7 cellular contexts compared by ENCODE assay signal in the genomic region with DNA sequence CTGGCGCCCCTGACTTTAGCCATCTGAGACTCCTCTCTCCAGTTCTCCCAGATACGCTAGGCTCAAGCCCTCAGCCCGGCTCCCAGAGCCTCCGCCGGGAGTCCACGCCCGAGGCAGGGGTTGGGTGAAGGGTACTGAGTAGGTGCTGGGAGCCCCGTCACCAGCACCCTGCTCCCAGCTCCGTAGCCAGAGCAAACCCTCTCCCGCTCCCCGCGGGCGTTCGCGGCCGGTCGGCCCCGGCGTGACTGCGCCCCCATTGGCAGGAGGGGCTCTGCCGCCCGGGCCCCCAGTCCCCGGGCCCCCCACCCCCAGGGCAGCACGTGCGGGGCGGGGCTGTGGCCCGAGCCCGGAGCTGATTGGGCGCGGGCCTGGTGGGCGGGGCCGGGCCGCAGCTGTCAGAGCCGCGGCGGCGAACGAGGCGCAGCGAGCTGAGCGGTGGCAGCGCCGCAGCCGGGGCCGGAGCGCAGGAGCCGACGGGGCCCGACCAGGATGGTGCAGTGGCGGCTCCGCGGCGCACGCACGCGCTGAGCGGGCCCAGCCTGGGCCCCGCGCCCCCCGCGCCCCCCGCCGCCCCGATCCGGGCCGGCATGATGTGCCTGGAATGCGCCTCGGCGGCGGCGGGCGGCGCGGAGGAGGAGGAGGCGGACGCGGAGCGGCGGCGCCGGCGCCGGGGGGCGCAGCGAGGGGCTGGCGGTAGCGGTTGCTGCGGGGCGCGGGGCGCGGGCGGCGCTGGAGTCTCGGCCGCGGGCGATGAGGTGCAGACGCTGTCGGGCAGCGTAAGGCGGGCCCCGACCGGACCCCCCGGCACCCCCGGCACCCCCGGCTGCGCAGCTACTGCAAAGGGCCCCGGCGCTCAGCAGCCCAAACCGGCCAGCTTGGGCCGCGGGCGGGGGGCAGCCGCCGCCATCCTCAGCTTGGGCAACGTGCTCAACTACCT. TPM values are rescaled to one million over a fixed set of nuclear protein-coding genes. Genes with fewer than 3 reads are reported as not detected.
DNase-seq lines count a peak whose midpoint lies in the region; ATAC-seq, FAIRE-seq and TF ChIP-seq lines count a peak whose summit lies in the region.

A gene with protein sequence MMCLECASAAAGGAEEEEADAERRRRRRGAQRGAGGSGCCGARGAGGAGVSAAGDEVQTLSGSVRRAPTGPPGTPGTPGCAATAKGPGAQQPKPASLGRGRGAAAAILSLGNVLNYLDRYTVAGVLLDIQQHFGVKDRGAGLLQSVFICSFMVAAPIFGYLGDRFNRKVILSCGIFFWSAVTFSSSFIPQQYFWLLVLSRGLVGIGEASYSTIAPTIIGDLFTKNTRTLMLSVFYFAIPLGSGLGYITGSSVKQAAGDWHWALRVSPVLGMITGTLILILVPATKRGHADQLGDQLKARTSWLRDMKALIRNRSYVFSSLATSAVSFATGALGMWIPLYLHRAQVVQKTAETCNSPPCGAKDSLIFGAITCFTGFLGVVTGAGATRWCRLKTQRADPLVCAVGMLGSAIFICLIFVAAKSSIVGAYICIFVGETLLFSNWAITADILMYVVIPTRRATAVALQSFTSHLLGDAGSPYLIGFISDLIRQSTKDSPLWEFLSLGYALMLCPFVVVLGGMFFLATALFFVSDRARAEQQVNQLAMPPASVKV (plus strand): TSS at position 421 of the 937 bp plus-strand sequence. CDS start 167 bp downstream, at position 588.

- no peaks in the 10 kb centered on the region for H3K9me3 ChIP-seq in Karpas-422 (ENCODE audit: low read length)
- no peaks in the 10 kb centered on the region for H3K9me3 ChIP-seq in K562 (replicated peaks; ENCODE audit: control insufficient read depth, insufficient read depth, low read depth, low read length)
- no peaks in the 10 kb centered on the region for H3K9me3 ChIP-seq in iPS DF 6.9 (ENCODE audit: control insufficient read depth, insufficient read depth, low read length)

- intact Hi-C loops in K562 (cut with micrococcal nuclease), result no loop called here

- ATAC-seq in GM18907 (IDR thresholded peaks at IDR 0.05; ENCODE audit: unreplicated experiment) (peak; percentile 61), K562 (peak; percentile 99), HG03097 (IDR thresholded peaks at IDR 0.05; ENCODE audit: low FRiP score, unreplicated experiment) (no peak)

- H3K4me3 ChIP-seq in Karpas-422 (ENCODE audit: low read length) (no peak within 1 kb of the TSS), K562 (no peak within 1 kb of the TSS), iPS DF 6.9 (ENCODE audit: low read length) (peak within 1 kb of the TSS; percentile 35; the same call in 1 of the 2 replicates)

- H3K9me2 ChIP-seq in Karpas-422 (replicated peaks; ENCODE audit: insufficient read depth, low read length), result no peaks in the 10 kb centered on the region

- H4K20me1 ChIP-seq in Karpas-422 (ENCODE audit: insufficient read depth, low read depth, low read length) (no peaks in the 10 kb centered on the region; the same call in 1 of the 2 replicates), K562 (replicated peaks; ENCODE audit: control insufficient read depth, insufficient read depth, low read length) (0 out of 2 replicates have a peak, but pooled peaks cover 7% of the 10 kb centered on the region)

- in situ Hi-C loops in K562 (cut with MboI), result no loop called here

- no peaks in the 10 kb centered on the region for H3K79me2 ChIP-seq in Karpas-422 (ENCODE audit: low read length)
- no peaks in the 10 kb centered on the region for H3K79me2 ChIP-seq in K562 (ENCODE audit: control insufficient read depth, insufficient read depth, low read length)

- TF ChIP-seq EP300 in K562 (IDR thresholded peaks at IDR 0.05; ENCODE audit: low read length), result no peak

- no peaks in the 10 kb centered on the region for H3K36me3 ChIP-seq in Karpas-422 (ENCODE audit: insufficient read depth, low read length)
- no peaks in the 10 kb centered on the region for H3K36me3 ChIP-seq in K562 (ENCODE audit: control insufficient read depth, insufficient read depth, low read length)
- H3K36me3 ChIP-seq in iPS DF 6.9 (ENCODE audit: control insufficient read depth, insufficient read depth, low read length), result no peaks in the 10 kb centered on the region

- H3K27ac ChIP-seq in Karpas-422 (ENCODE audit: low read length), result no peak within 1 kb of the TSS
- no peak within 1 kb of the TSS for H3K27ac ChIP-seq in K562 (ENCODE audit: extremely low read depth, low read depth, low read length)
- H3K27ac ChIP-seq in iPS DF 6.9 (ENCODE audit: low read length), result no peak within 1 kb of the TSS

- H3K4me2 ChIP-seq in Karpas-422 (ENCODE audit: low read depth, low read length, poor library complexity, severe bottlenecking) (peak within 1 kb of the TSS; percentile 42), K562 (ENCODE audit: insufficient read depth, low read length) (no peak within 1 kb of the TSS)

- BruUV-seq in K562 (replicated peaks; lab: Mats Ljungman, UMichigan), result no TSS peak

- no peak within 1 kb of the TSS for H3K9ac ChIP-seq in Karpas-422 (ENCODE audit: low read length)
- no peak within 1 kb of the TSS for H3K9ac ChIP-seq in K562 (ENCODE audit: insufficient read depth in 1 of 2, low read depth in 2 of 2, low read length in 2 of 2)

- DNase-seq in Karpas-422 (peak; percentile 87), T-helper 22 cell (ENCODE audit: low read depth) (peak; percentile 34), K562 (ENCODE audit: extremely low read depth in 1 of 4, low spot score in 3 of 4) (peak; percentile 59 to 94 (median 90)), iPS DF 6.9 (ENCODE audit: low read depth, low spot score) (no peak), renal cortical epithelial cell (ENCODE audit: low read depth) (peak; percentile 44)

- no peak for TF ChIP-seq CTCF in K562 (IDR thresholded peaks at IDR 0.05 in 2 of 3, conservative IDR thresholded peaks at IDR 0.05 in 1 of 3; ENCODE audit: insufficient read depth in 2 of 3, low read depth in 1 of 3, low read length in 3 of 3)

- TF ChIP-seq RAD21 in K562 (CRISPR knock-in tag; conservative IDR thresholded peaks at IDR 0.05 in 1 of 2, IDR thresholded peaks at IDR 0.05 in 1 of 2), result no peak

- WGBS in K562 (ENCODE audit: insufficient coverage, low coverage, missing lambda C conversion rate), result 4% methylated on average over 11 of the region's 117 CpGs
- WGBS in iPS DF 6.9 (ENCODE audit: insufficient coverage, insufficient read length), result no CpG with 5 or more reads among the region's 117 CpGs

- TF ChIP-seq POLR2A in K562 (conservative IDR thresholded peaks at IDR 0.05), result no peak

- POLR2A ChIA-PET in K562 (lab: Yijun Ruan, JAX), result no interaction called here

- FAIRE-seq in K562 (lab: Jason Lieb, UNC), result no peak

- H2AFZ ChIP-seq in Karpas-422 (ENCODE audit: low read length) (no peak within 1 kb of the TSS), K562 (ENCODE audit: low read depth, low read length) (no peak within 1 kb of the TSS)

- H3K9me1 ChIP-seq in K562 (ENCODE audit: control insufficient read depth, insufficient read depth, low read length), result no peaks in the 10 kb centered on the region

- H3K4me1 ChIP-seq in Karpas-422 (ENCODE audit: low read length) (peaks cover 17% of the 10 kb centered on the region), K562 (replicated peaks in 1 of 2; ENCODE audit: control insufficient read depth in 2 of 2, insufficient read depth in 2 of 2, low read length in 2 of 2) (peaks cover 0 to 18% of the 10 kb centered on the region in 2 experiments; a peak in 2 of 5 replicates), iPS DF 6.9 (ENCODE audit: control insufficient read depth, insufficient read depth, low read length) (peaks cover 2% of the 10 kb centered on the region)

- CTCF ChIA-PET in K562 (lab: Yijun Ruan, JAX; ENCODE audit: low intra/inter-chr PET ratio), result no interaction called here

- no peaks in the 10 kb centered on the region for H3K27me3 ChIP-seq in Karpas-422 (ENCODE audit: low read length)
- peaks cover 0 to 59% of the 10 kb centered on the region in 2 experiments; a peak in 3 of 5 replicates for H3K27me3 ChIP-seq in K562 (ENCODE audit: control insufficient read depth in 2 of 2, insufficient read depth in 2 of 2, low read length in 2 of 2)
- peaks cover 21% of the 10 kb centered on the region for H3K27me3 ChIP-seq in iPS DF 6.9 (ENCODE audit: control insufficient read depth, insufficient read depth, low read length)

TF ChIP-seq in K562, 482 proteins besides CTCF, POLR2A, EP300 and RAD21 (continues in another document):
- TF ChIP-seq, protein P1, sequence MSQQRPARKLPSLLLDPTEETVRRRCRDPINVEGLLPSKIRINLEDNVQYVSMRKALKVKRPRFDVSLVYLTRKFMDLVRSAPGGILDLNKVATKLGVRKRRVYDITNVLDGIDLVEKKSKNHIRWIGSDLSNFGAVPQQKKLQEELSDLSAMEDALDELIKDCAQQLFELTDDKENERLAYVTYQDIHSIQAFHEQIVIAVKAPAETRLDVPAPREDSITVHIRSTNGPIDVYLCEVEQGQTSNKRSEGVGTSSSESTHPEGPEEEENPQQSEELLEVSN (IDR thresholded peaks at IDR 0.05; ENCODE audit: borderline replicate concordance in 1 of 2, extremely low read depth in 1 of 2, insufficient read depth in 1 of 2, insufficient read length in 1 of 2, low read depth in 1 of 2, low read length in 1 of 2, poor library complexity in 1 of 2, severe bottlenecking in 1 of 2), result peak in 1 of 2 experiments; percentile 42
- TF ChIP-seq BHLHE40 (IDR thresholded peaks at IDR 0.05; ENCODE audit: low read length) (peak; percentile 73), ZNF324 (CRISPR knock-in tag; IDR thresholded peaks at IDR 0.05) (no peak), ZBTB7A (IDR thresholded peaks at IDR 0.05; ENCODE audit: borderline replicate concordance, control insufficient read depth, low read depth, low read length) (peak; percentile 29; the same call in 1 of the 2 replicates)

RNA-seq across cellular contexts. Expression of the gene that starts here (rescaled TPM):
- not detected in 2 replicates for total RNA-seq in Karpas-422 (2014; rRNA removed; shearing (Covaris generic); ENCODE audit: low replicate concordance)
- not detected in 2 replicates for total RNA-seq in K562 (2011; cell fraction: chromatin; rRNA removed; ENCODE audit: low replicate concordance)
- total RNA-seq in K562 (2011; cell fraction: nucleolus; rRNA removed), result not detected in 2 replicates
- total RNA-seq in K562 (2011; cell fraction: nucleoplasm; rRNA removed), result not detected in 2 replicates
- total RNA-seq in K562 (2014; rRNA removed) (not detected in 2 replicates), K562 (2014; rRNA removed; fragmentation: Illumina TruSeq; extraction: Trizol) (not detected in 2 replicates), K562 (2015; rRNA removed; fragmentation: Illumina TruSeq; extraction: Trizol) (not detected in 2 replicates), K562 (2021) (0.07 TPM in 1 of 2 replicates, not detected in the other), renal cortical epithelial cell (151 and 225 TPM in 2 replicates)
- polyA plus RNA-seq in K562 (2011; rRNA removed) (0.06 TPM in 1 of 2 replicates, not detected in the other), K562 (2014; fragmentation: Illumina TruSeq; extraction: Trizol) (not detected in 2 replicates), K562 (2014; fragmentation: Nextera tagmentation; extraction: Ambion mirVana) (not detected), K562 (2014; rRNA removed) (not detected in 2 replicates)
- 0.03 and 0.07 TPM in 2 replicates for polyA plus RNA-seq in K562 (2011; cell fraction: cytosol; rRNA removed)
- not detected in 2 replicates for polyA plus RNA-seq in K562 (2011; cell fraction: nucleus; rRNA removed)
- polyA plus RNA-seq in K562 (2012), result 0.12 and 0.76 TPM in 2 replicates
- polyA minus RNA-seq in K562 (2011; rRNA and poly(A)+ RNA removed), result not detected in 2 replicates
- not detected in 2 replicates for polyA minus RNA-seq in K562 (2011; cell fraction: cytosol; rRNA and poly(A)+ RNA removed)
- not detected in 2 replicates for polyA minus RNA-seq in K562 (2011; cell fraction: nucleus; rRNA and poly(A)+ RNA removed)

Comparison
In these comparisons a context has a peak if more than half of its experiments do, and no peak if none do; other contexts are left out.
1. RNA of the gene that starts here (total RNA-seq): 151 to 225 TPM in renal cortical epithelial cell; not detected in Karpas-422 and 0.07 TPM in K562; every median in the first group is over 100 times any median in the second.
2. Peak in DNase-seq and H3K4me2 ChIP-seq in Karpas-422; RNA of the gene not detected or under 1 TPM.
3. Peak in DNase-seq and ATAC-seq in K562; RNA of the gene not detected or under 1 TPM.